33 cellular contexts compared by ENCODE assay signal in the genomic region with DNA sequence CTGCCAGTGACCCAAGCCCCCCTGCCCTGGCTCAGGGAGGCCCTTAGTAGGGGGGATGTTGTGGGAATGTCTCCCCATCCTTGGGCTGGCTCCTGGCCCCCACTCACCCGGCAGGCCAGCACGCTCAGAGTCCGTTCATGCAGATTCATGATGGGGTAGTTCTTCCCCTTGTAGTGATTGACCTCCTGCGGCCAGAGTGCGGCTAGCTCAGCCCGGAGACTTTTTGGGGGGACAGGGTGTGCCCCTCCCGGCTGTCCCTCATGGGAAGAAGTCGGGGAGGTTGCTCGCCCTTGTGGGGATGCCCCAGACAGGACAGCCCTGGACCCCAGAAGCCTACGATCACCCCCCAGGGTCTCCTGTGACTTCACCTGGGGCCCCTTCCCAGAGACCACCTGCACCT. TPM values are rescaled to one million over a fixed set of nuclear protein-coding genes. Genes with fewer than 3 reads are reported as not detected.
"Had no signal": no experiment of that assay in that cellular context is flagged by ENCODE, and none has a peak within 500 bp of the region (broad histone marks: within the 10 kb centered on the region; RNA-seq: fewer than 3 reads in every experiment).

No MANE protein-coding gene starts in this region.

- H3K4me3 Mint-ChIP-seq: activated B cell treated with CpG ODN at 0.5 μM for 24 hours; activated CD4-positive, alpha-beta memory T cell treated with anti-CD3 and anti-CD28 coated beads for 36 hours; activated CD8-positive, alpha-beta memory T cell treated with anti-CD3 and anti-CD28 coated beads, Interleukin-2, amount 10 ng/mL, durations not matched to agents 7 days and 5 days; activated CD8-positive, alpha-beta T cell treated with anti-CD3 and anti-CD28 coated beads, Interleukin-2, amount 10 ng/mL, durations not matched to agents 7 days and 5 days; activated naive CD8-positive, alpha-beta T cell; activated T-cell treated with anti-CD3 and anti-CD28 coated beads, Interleukin-2, amount 50 U/mL, for 72 hours; central memory CD8-positive, alpha-beta T cell; dendritic cell treated with granulocyte-macrophage colony-stimulating factor and Interleukin-4, amounts not matched to agents 40 ng/mL and 50 ng/mL, for 4 days; endodermal cell; T-helper 17 cell; T-helper 2 cell treated with Interferon-gamma antibody and Interleukin-4, amounts not matched to agents 5 μg/mL and 100 μg/mL, for 36 hours had no signal

- H3K4me3 ChIP-seq: coronary artery, dorsolateral prefrontal cortex had no signal

- H3K36me3 ChIP-seq: brain microvascular endothelial cell had no signal

- FAIRE-seq: astrocyte, bronchial epithelial cell, frontal cortex had no signal

- H3K4me1 Mint-ChIP-seq: central memory CD8-positive, alpha-beta T cell; T-helper 17 cell had no signal

- H3K9me3 Mint-ChIP-seq: activated B cell treated with CpG ODN at 0.5 μM for 24 hours; activated CD4-positive, alpha-beta memory T cell treated with anti-CD3 and anti-CD28 coated beads for 36 hours; activated T-cell treated with anti-CD3 and anti-CD28 coated beads, Interleukin-2, amount 50 U/mL, for 72 hours; central memory CD8-positive, alpha-beta T cell; dendritic cell treated with granulocyte-macrophage colony-stimulating factor and Interleukin-4, amounts not matched to agents 40 ng/mL and 50 ng/mL, for 4 days; endodermal cell; T-helper 2 cell treated with Interferon-gamma antibody and Interleukin-4, amounts not matched to agents 5 μg/mL and 100 μg/mL, for 36 hours had no signal

- ATAC-seq: activated CD4-positive, CD25-positive, alpha-beta regulatory T cell treated with anti-CD3 and anti-CD28 coated beads, Interleukin-2, amount 50 U/mL, for 24 hours; activated CD8-positive, alpha-beta memory T cell treated with anti-CD3 and anti-CD28 coated beads, Interleukin-2, amount 10 ng/mL, durations not matched to agents 7 days and 5 days; activated CD8-positive, alpha-beta T cell treated with anti-CD3 and anti-CD28 coated beads, Interleukin-2, amount 10 ng/mL, durations not matched to agents 7 days and 5 days; activated T-cell treated with anti-CD3 and anti-CD28 coated beads, Interleukin-2, amount 50 U/mL, for 72 hours; esophagus mucosa; T-helper 17 cell had no signal

- H3K27ac ChIP-seq: brain microvascular endothelial cell, coronary artery, WERI-Rb-1 had no signal

- H3K27me3 ChIP-seq: brain microvascular endothelial cell, dorsolateral prefrontal cortex had no signal

- DNase-seq: activated B cell treated with CpG ODN at 0.5 μM for 24 hours; activated CD4-positive, alpha-beta memory T cell treated with anti-CD3 and anti-CD28 coated beads for 36 hours; activated CD4-positive, alpha-beta T cell treated with anti-CD3 and anti-CD28 coated beads for 48 hours; activated CD4-positive, alpha-beta T cell treated with anti-CD3 and anti-CD28 coated beads, Interleukin-2, amount 50 U/mL, for 1 hour; activated CD8-positive, alpha-beta memory T cell treated with anti-CD3 and anti-CD28 coated beads, Interleukin-2, amount 10 ng/mL, durations not matched to agents 7 days and 5 days; activated CD8-positive, alpha-beta memory T cell treated with anti-CD3 and anti-CD28 coated beads, Interleukin-2, amount 50 U/mL, for 4 hours; activated CD8-positive, alpha-beta T cell treated with anti-CD3 and anti-CD28 coated beads, Interleukin-2, amount 10 ng/mL, durations not matched to agents 7 days and 5 days; activated gamma-delta T cell treated with Interleukin-2 at 50 U/mL for 16 hours; activated naive CD4-positive, alpha-beta T cell treated with anti-CD3 and anti-CD28 coated beads, Interleukin-2, amount 50 U/mL, for 16 hours; activated naive CD4-positive, alpha-beta T cell treated with Interleukin-2 at 50 U/mL for 16 hours; activated T-cell treated with anti-CD3 and anti-CD28 coated beads, Interleukin-2, amount 50 U/mL, for 1 hour; activated T-cell treated with anti-CD3 and anti-CD28 coated beads, Interleukin-2, amount 50 U/mL, for 72 hours; amniotic stem cell; anterior cingulate cortex; brain microvascular endothelial cell; dorsolateral prefrontal cortex; effector memory CD4-positive, alpha-beta T cell; endodermal cell; foreskin fibroblast; head of caudate nucleus; T-helper 17 cell; T1000; WERI-Rb-1 had no signal

RNA-seq across cellular contexts. Expression of a gene that starts 4.0 kb away (rescaled TPM):
- total RNA-seq: activated CD4-positive, alpha-beta memory T cell treated with anti-CD3 and anti-CD28 coated beads for 36 hours; T-helper 17 cell had no signal
